In genomic region chr2:187993516-187993915, GRCh38 we compare ENCODE assay signal across 20 cellular contexts.
DNase-seq lines count a peak whose midpoint lies in the region; ATAC-seq and TF ChIP-seq lines count a peak whose summit lies in the region.
"Had no signal": no experiment of that assay in that cellular context is flagged by ENCODE, and none has a peak within 500 bp of the region (broad histone marks: within the 10 kb centered on the region; RNA-seq: fewer than 3 reads in every experiment).

No MANE protein-coding gene starts in this region.

- H3K9me2 ChIP-seq in GM23338 (ENCODE audit: insufficient read depth) (no peaks in the 10 kb centered on the region), hepatocyte (replicated peaks; ENCODE audit: insufficient read depth) (no peaks in the 10 kb centered on the region)

- H4K20me1 ChIP-seq in GM23338 (replicated peaks; ENCODE audit: insufficient read depth) (no peaks in the 10 kb centered on the region), hepatocyte (ENCODE audit: insufficient read depth, poor library complexity, severe bottlenecking) (no peaks in the 10 kb centered on the region)

- H3K4me1 ChIP-seq in GM23338 (ENCODE audit: insufficient read depth): peaks cover 53% of the 10 kb centered on the region
- no peaks in the 10 kb centered on the region for H3K4me1 ChIP-seq in hepatocyte (ENCODE audit: insufficient read depth)
- peaks cover 0 to 6% of the 10 kb centered on the region in 2 donors for H3K4me1 ChIP-seq in ascending aorta
- H3K4me1 ChIP-seq: stomach had no signal

- DNase-seq in GM23338 (ENCODE audit: low spot score) (peak; percentile 39), astrocyte of the cerebellum (ENCODE audit: low read depth) (peak; percentile 89), hepatocyte (ENCODE audit: low spot score) (peak; percentile 6), osteocyte (ENCODE audit: extremely low spot score, unreplicated experiment) (no peak), HPDE6-E6E7 (ENCODE audit: extremely low spot score) (no peak), ascending aorta (ENCODE audit: low spot score in 2 of 2) (no peak)
- no peak for DNase-seq in effector CD8-positive, alpha-beta T cell (lab: John Stamatoyannopoulos, UW)
- DNase-seq: activated naive CD8-positive, alpha-beta T cell treated with anti-CD3 and anti-CD28 coated beads for 36 hours; COR-L47; effector memory CD4-positive, alpha-beta T cell; NCI-H1092; NCI-H2081 treated with DMSO at 0.1 percent for 48 hours; NCI-H526; right cardiac atrium; SIG-M5; stomach had no signal

- H3K27ac Mint-ChIP-seq in GM23338 (no peak overlapping the region), osteocyte (ENCODE audit: unreplicated experiment) (peak overlapping the region; percentile 54)
- H3K27ac Mint-ChIP-seq: activated naive CD8-positive, alpha-beta T cell treated with anti-CD3 and anti-CD28 coated beads for 36 hours had no signal

- H3K9me3 ChIP-seq in hepatocyte (ENCODE audit: low read depth): no peaks in the 10 kb centered on the region
- H3K9me3 ChIP-seq in ascending aorta: no peaks in the 10 kb centered on the region
- H3K9me3 ChIP-seq: neutrophil, stomach had no signal

- in situ Hi-C loops in astrocyte of the cerebellum (cut with HindIII; ENCODE audit: low sequenced_read_pairs): no loop called here

- H2AFZ ChIP-seq in GM23338 (peak overlapping the region; percentile 73; the same call in 1 of the 2 replicates), hepatocyte (no peak overlapping the region)

- H3K9me3 Mint-ChIP-seq in GM23338: peaks cover under 1% of the 10 kb centered on the region; the same call in 2 of the 3 replicates
- no peaks in the 10 kb centered on the region for H3K9me3 Mint-ChIP-seq in osteocyte (ENCODE audit: unreplicated experiment)
- H3K9me3 Mint-ChIP-seq: activated naive CD8-positive, alpha-beta T cell treated with anti-CD3 and anti-CD28 coated beads for 36 hours had no signal

- H3K4me1 Mint-ChIP-seq in GM23338 (peaks cover 57% of the 10 kb centered on the region), osteocyte (ENCODE audit: unreplicated experiment) (peaks cover 30% of the 10 kb centered on the region)

- intact Hi-C loops in ascending aorta (cut with DNase I): no loop called here

- H3K27me3 Mint-ChIP-seq in GM23338 (ENCODE audit: insufficient read depth, low read depth, poor library complexity) (peaks cover 3% of the 10 kb centered on the region), osteocyte (ENCODE audit: unreplicated experiment) (peaks cover 3% of the 10 kb centered on the region)

- peak; percentile 13 for ATAC-seq in GM23338
- ATAC-seq in HG03432 (IDR thresholded peaks at IDR 0.05; ENCODE audit: unreplicated experiment): no peak
- ATAC-seq: activated CD4-positive, CD25-positive, alpha-beta regulatory T cell treated with anti-CD3 and anti-CD28 coated beads, Interleukin-2, amount 50 U/mL, for 24 hours; HCT116 had no signal

- H3K36me3 ChIP-seq in GM23338 (ENCODE audit: insufficient read depth): no peaks in the 10 kb centered on the region
- no peaks in the 10 kb centered on the region for H3K36me3 ChIP-seq in hepatocyte (replicated peaks; ENCODE audit: insufficient read depth, low read depth)
- no peaks in the 10 kb centered on the region for H3K36me3 ChIP-seq in ascending aorta
- H3K36me3 ChIP-seq: neutrophil, stomach had no signal

- H3K4me3 Mint-ChIP-seq in GM23338 (no peak overlapping the region), osteocyte (ENCODE audit: unreplicated experiment) (no peak overlapping the region)
- H3K4me3 Mint-ChIP-seq: activated naive CD8-positive, alpha-beta T cell treated with anti-CD3 and anti-CD28 coated beads for 36 hours had no signal

- H3K27ac ChIP-seq in GM23338 (ENCODE audit: low read depth) (no peak overlapping the region), hepatocyte (no peak overlapping the region), ascending aorta (no peak overlapping the region)
- H3K27ac ChIP-seq: neutrophil, stomach had no signal

- 60% methylated on average over 4 of the region's 4 CpGs for WGBS in hepatocyte (ENCODE audit: low lambda C conversion rate, missing lambda C conversion rate)

- H3K27me3 ChIP-seq in GM23338 (ENCODE audit: insufficient read depth) (no peaks in the 10 kb centered on the region), hepatocyte (no peaks in the 10 kb centered on the region), ascending aorta (no peaks in the 10 kb centered on the region)
- H3K27me3 ChIP-seq: neutrophil, stomach had no signal

- H3K79me2 ChIP-seq in GM23338 (replicated peaks; ENCODE audit: insufficient read depth): no peaks in the 10 kb centered on the region
- H3K79me2 ChIP-seq in hepatocyte: no peaks in the 10 kb centered on the region

- H3K4me3 ChIP-seq in GM23338 (no peak overlapping the region), astrocyte of the cerebellum (ENCODE audit: low read depth, low read length) (no peak overlapping the region), hepatocyte (no peak overlapping the region), ascending aorta (no peak overlapping the region)
- H3K4me3 ChIP-seq: stomach had no signal

- 0 out of 2 replicates have a peak overlapping the region, but pooled peaks have one; percentile 11 for H3K4me2 ChIP-seq in GM23338
- H3K4me2 ChIP-seq in hepatocyte: no peak overlapping the region

- TF ChIP-seq CTCF in GM23338 (conservative IDR thresholded peaks at IDR 0.05; ENCODE audit: low read depth in 2 of 2): no peak
- TF ChIP-seq CTCF in astrocyte of the cerebellum (IDR thresholded peaks at IDR 0.05; ENCODE audit: low read depth, low read length, missing control alignments): peak; percentile 26
- no peak for TF ChIP-seq CTCF in hepatocyte (IDR thresholded peaks at IDR 0.05; ENCODE audit: poor library complexity)
- no peak for TF ChIP-seq CTCF in osteocyte (IDR thresholded peaks at IDR 0.05)
- no peak for TF ChIP-seq CTCF in ascending aorta (IDR thresholded peaks at IDR 0.05)

- H3K36me3 Mint-ChIP-seq in GM23338 (ENCODE audit: low read depth): no peaks in the 10 kb centered on the region
- H3K36me3 Mint-ChIP-seq in osteocyte (ENCODE audit: unreplicated experiment): peaks cover 3% of the 10 kb centered on the region
- H3K36me3 Mint-ChIP-seq: activated naive CD8-positive, alpha-beta T cell treated with anti-CD3 and anti-CD28 coated beads for 36 hours had no signal

- no peaks in the 10 kb centered on the region for H3F3A ChIP-seq in GM23338 (replicated peaks; ENCODE audit: low read depth)

TF ChIP-seq in GM23338, 12 proteins besides CTCF, POLR2A, EP300 and RAD21:
- no peak for TF ChIP-seq STAT1 (IDR thresholded peaks at IDR 0.05; ENCODE audit: unreplicated experiment)
- TF ChIP-seq CREB1 (CRISPR knock-in tag; IDR thresholded peaks at IDR 0.05; ENCODE audit: low read depth): no peak
- no peak for TF ChIP-seq POLR2AphosphoS5 (IDR thresholded peaks at IDR 0.05; ENCODE audit: low read depth)
- TF ChIP-seq REST (IDR thresholded peaks at IDR 0.05; ENCODE audit: unreplicated experiment): no peak
- TF ChIP-seq EZH2phosphoT487 (IDR thresholded peaks at IDR 0.05; ENCODE audit: unreplicated experiment): no peak
- no peak for TF ChIP-seq NANOG (IDR thresholded peaks at IDR 0.05; ENCODE audit: borderline replicate concordance)

Comparison
In these comparisons a context has a peak if more than half of its experiments do, and no peak if none do; other contexts are left out.
1. DNase-seq: peak in GM23338 (single experiment), astrocyte of the cerebellum (single experiment) and hepatocyte (single experiment); none in osteocyte (single experiment), HPDE6-E6E7 (single experiment), effector CD8-positive, alpha-beta T cell (single experiment) and ascending aorta (0 of 2).